23 cellular contexts compared by ENCODE assay signal in the genomic region with DNA sequence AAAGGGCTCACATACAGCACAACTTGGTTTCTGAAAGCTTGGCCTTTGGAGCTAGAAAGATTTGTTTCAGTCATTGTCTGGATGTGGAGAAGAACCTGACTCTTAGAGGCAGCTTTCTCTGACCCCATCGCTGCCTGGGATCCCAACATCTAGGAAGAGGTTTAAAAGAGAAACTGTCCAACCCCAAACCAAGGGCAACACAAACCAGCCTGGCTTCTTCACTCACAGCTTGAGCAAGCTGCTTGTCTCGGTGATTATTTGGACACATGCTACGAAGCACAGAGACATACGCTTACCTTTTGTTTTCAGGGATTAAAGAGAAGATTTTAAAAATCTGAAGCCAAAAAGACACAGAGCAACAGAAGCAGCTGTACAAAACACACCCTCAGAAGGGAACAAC.
A peak's percentile ranks its signal among the peaks of the same experiment; 100 is the strongest.
DNase-seq lines count a peak whose midpoint lies in the region; ATAC-seq and TF ChIP-seq lines count a peak whose summit lies in the region.
"Had no signal": no experiment of that assay in that cellular context is flagged by ENCODE, and none has a peak within 500 bp of the region (broad histone marks: within the 10 kb centered on the region; RNA-seq: fewer than 3 reads in every experiment).

No MANE protein-coding gene starts in this region.

- WGBS in esophagus squamous epithelium, 2 donors, result 41 to 81% methylated on average over 3 of the region's 4 CpGs
- 70 to 86% methylated on average over 4 of the region's 4 CpGs for WGBS in sigmoid colon, 2 donors

- intact Hi-C loops in esophagus squamous epithelium (cut with DNase I), result loop anchor here (10.0 kb wide), 1 partner anchor 209 kb away; no protein-coding TSS in a partner anchor
- intact Hi-C loops in sigmoid colon (cut with DNase I), result no loop called here
- intact Hi-C loops in dorsolateral prefrontal cortex (cut with DNase I), result loop anchor here in 1 of 2 donors (10.0 kb wide), 1 partner anchor 111 kb away; a partner anchor contains a TSS

- no peak overlapping the region for H3K4me3 ChIP-seq in esophagus squamous epithelium
- no peak overlapping the region for H3K4me3 ChIP-seq in sigmoid colon
- H3K4me3 ChIP-seq in dorsolateral prefrontal cortex, result no peak overlapping the region
- H3K4me3 ChIP-seq: body of pancreas had no signal

- no peak for TF ChIP-seq EP300 in sigmoid colon (IDR thresholded peaks at IDR 0.05)

- H3K4me1 ChIP-seq in esophagus squamous epithelium (peaks cover 14 to 91% (median 59%) of the 10 kb centered on the region in 3 donors), sigmoid colon (peaks cover 0 to 37% (median 26%) of the 10 kb centered on the region in 4 donors)

- peak overlapping the region; percentile 63 to 95 (median 94) for H3K27ac ChIP-seq in esophagus squamous epithelium
- H3K27ac ChIP-seq in sigmoid colon, result peak overlapping the region in 2 of 4 donors; percentile 27 to 72
- peak overlapping the region in 8 of 59 donors; percentile 9 to 75 (median 42) for H3K27ac ChIP-seq in dorsolateral prefrontal cortex
- H3K27ac ChIP-seq: body of pancreas, KMS-11 had no signal

- H3K27me3 ChIP-seq in esophagus squamous epithelium (no peaks in the 10 kb centered on the region), sigmoid colon (no peaks in the 10 kb centered on the region), dorsolateral prefrontal cortex (peaks cover 0 to 19% (median 0%) of the 10 kb centered on the region in 45 donors)
- H3K27me3 ChIP-seq: body of pancreas had no signal

- TF ChIP-seq CTCF in esophagus squamous epithelium (IDR thresholded peaks at IDR 0.05) (no peak), sigmoid colon (IDR thresholded peaks at IDR 0.05) (no peak), dorsolateral prefrontal cortex (IDR thresholded peaks at IDR 0.05 in 54 of 56, conservative IDR thresholded peaks at IDR 0.05 in 2 of 56; ENCODE audit: low read depth in 1 of 56, partially characterized antibody in 56 of 56) (no peak)

- no peak for ATAC-seq in GM18505 (IDR thresholded peaks at IDR 0.05; ENCODE audit: unreplicated experiment)
- no peak for ATAC-seq in HG03342 (IDR thresholded peaks at IDR 0.05; ENCODE audit: unreplicated experiment)
- ATAC-seq: activated T-cell treated with anti-CD3 and anti-CD28 coated beads, Interleukin-2, amount 50 U/mL, for 4 hours; body of pancreas had no signal

- H3K9me3 ChIP-seq in esophagus squamous epithelium (no peaks in the 10 kb centered on the region), sigmoid colon (no peaks in the 10 kb centered on the region)
- H3K9me3 ChIP-seq: body of pancreas had no signal

- H3K36me3 ChIP-seq in esophagus squamous epithelium, result no peaks in the 10 kb centered on the region
- no peaks in the 10 kb centered on the region for H3K36me3 ChIP-seq in sigmoid colon

- DNase-seq in NCI-H345 (lab: John Stamatoyannopoulos, UW), result peak; percentile 39
- DNase-seq in NCI-H345 treated with DMSO at 0.1 percent for 48 hours (lab: John Stamatoyannopoulos, UW; ENCODE audit: unreplicated experiment), result no peak
- no peak for DNase-seq in esophagus squamous epithelium (lab: John Stamatoyannopoulos, UW)
- peak; percentile 52 for DNase-seq in sigmoid colon
- DNase-seq in activated T-cell treated with anti-CD3 and anti-CD28 coated beads, Interleukin-2, amount 50 U/mL, for 1 hour, result no peak
- no peak for DNase-seq in dorsolateral prefrontal cortex
- DNase-seq: activated CD4-positive, alpha-beta T cell treated with anti-CD3 and anti-CD28 coated beads, Interleukin-2, amount 10 ng/mL, durations not matched to agents 24 days and 14 days; activated T-cell treated with anti-CD3 and anti-CD28 coated beads, Interleukin-2, amount 50 U/mL, for 4 hours; body of pancreas; CD4-positive, alpha-beta memory T cell; glutamatergic neuron; natural killer cell; NCI-H1436 treated with DMSO at 0.1 percent for 48 hours; NCI-H2171; NCI-H524 treated with DMSO at 0.1 percent for 48 hours; occipital lobe; SHP77 treated with DMSO at 0.1 percent for 48 hours; stimulated activated CD4-positive, alpha-beta T cell treated with anti-CD3 and anti-CD28 coated beads, Interleukin-2, amount 100 ng/mL, for 48 hours; SW 1271; T-helper 9 cell had no signal

- TF ChIP-seq POLR2A in esophagus squamous epithelium (IDR thresholded peaks at IDR 0.05) (no peak), sigmoid colon (IDR thresholded peaks at IDR 0.05) (no peak), GM18505 (IDR thresholded peaks at IDR 0.05; ENCODE audit: borderline replicate concordance, extremely low read depth, insufficient read depth, insufficient read length) (no peak)

Comparison
In these comparisons a context has a peak if more than half of its experiments do, and no peak if none do; other contexts are left out.
1. DNase-seq: peak in NCI-H345 (single experiment) and sigmoid colon (single experiment); none in NCI-H345 treated with DMSO at 0.1 percent for 48 hours (single experiment), esophagus squamous epithelium (single experiment), activated T-cell treated with anti-CD3 and anti-CD28 coated beads, Interleukin-2, amount 50 U/mL, for 1 hour (single experiment) and dorsolateral prefrontal cortex (0 of 10).